ENCODE assay signal across 15 cellular contexts in the genomic region with DNA sequence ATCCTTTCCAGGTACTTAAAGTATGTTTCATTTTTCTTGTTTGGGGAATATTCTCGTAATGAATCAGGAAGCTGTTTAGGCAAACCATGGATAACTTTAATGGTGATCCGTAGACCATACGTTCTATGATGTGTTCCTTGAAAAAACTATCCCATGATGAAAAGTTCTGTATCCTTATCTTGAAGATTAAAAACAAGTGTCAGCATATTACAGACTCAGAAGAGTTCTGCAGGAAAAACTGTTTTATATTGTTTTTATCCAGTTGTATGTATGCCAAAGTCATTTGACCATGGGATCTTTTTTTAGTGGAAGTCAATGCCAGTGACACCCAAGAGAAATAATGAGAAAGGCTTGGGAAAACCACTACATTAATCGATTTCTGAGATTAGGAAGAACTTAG. TPM values are rescaled to one million over a fixed set of nuclear protein-coding genes. Genes with fewer than 3 reads are reported as not detected.
DNase-seq lines count a peak whose midpoint lies in the region; ATAC-seq, FAIRE-seq and TF ChIP-seq lines count a peak whose summit lies in the region.
"Had no signal": no experiment of that assay in that cellular context is flagged by ENCODE, and none has a peak within 500 bp of the region (broad histone marks: within the 10 kb centered on the region; RNA-seq: fewer than 3 reads in every experiment).

No MANE protein-coding gene starts in this region.

- TF ChIP-seq POLR2A in A549 (IDR thresholded peaks at IDR 0.05; ENCODE audit: low read length) = no peak
- TF ChIP-seq POLR2A in K562 (conservative IDR thresholded peaks at IDR 0.05) = no peak
- TF ChIP-seq POLR2A in testis (IDR thresholded peaks at IDR 0.05) = no peak
- TF ChIP-seq POLR2A in suprapubic skin (IDR thresholded peaks at IDR 0.05) = no peak

- POLR2A ChIA-PET in A549 (lab: Yijun Ruan, JAX) = no interaction called here
- POLR2A ChIA-PET in K562 (lab: Yijun Ruan, JAX) = no interaction called here

- H3K36me3 ChIP-seq in BLaER1 = peaks cover 24% of the 10 kb centered on the region
- peaks cover 42% of the 10 kb centered on the region for H3K36me3 ChIP-seq in K562 (ENCODE audit: control insufficient read depth, insufficient read depth, low read length)
- no peaks in the 10 kb centered on the region for H3K36me3 ChIP-seq in testis (ENCODE audit: low read depth, missing control alignments)
- peaks cover 32% of the 10 kb centered on the region for H3K36me3 ChIP-seq in suprapubic skin

- CTCF ChIA-PET in A549 (lab: Yijun Ruan, JAX) = no interaction called here
- CTCF ChIA-PET in K562 (lab: Yijun Ruan, JAX; ENCODE audit: low intra/inter-chr PET ratio) = no interaction called here

- H3K79me2 ChIP-seq in K562 (ENCODE audit: control insufficient read depth, insufficient read depth, low read length) = no peaks in the 10 kb centered on the region

- H3K4me2 ChIP-seq in A549 (no peak overlapping the region), BLaER1 (peak overlapping the region; percentile 33; the same call in 1 of the 2 replicates), K562 (ENCODE audit: insufficient read depth, low read length) (no peak overlapping the region)

- no peaks in the 10 kb centered on the region for H3K9me1 ChIP-seq in K562 (ENCODE audit: control insufficient read depth, insufficient read depth, low read length)

- H2AFZ ChIP-seq in K562 (ENCODE audit: low read depth, low read length) = no peak overlapping the region

- WGBS in A549 (ENCODE audit: missing lambda C conversion rate) = 92% methylated on average over 4 of the region's 4 CpGs
- WGBS in K562 (ENCODE audit: insufficient coverage, low coverage, missing lambda C conversion rate) = 81% methylated on average over 4 of the region's 4 CpGs
- WGBS in testis, 2 donors = 71 to 77% methylated on average over 4 of the region's 4 CpGs
- 93% methylated on average over 4 of the region's 4 CpGs for WGBS in suprapubic skin

- TF ChIP-seq EP300 in A549 (IDR thresholded peaks at IDR 0.05) (no peak), K562 (IDR thresholded peaks at IDR 0.05; ENCODE audit: low read length) (no peak), suprapubic skin (IDR thresholded peaks at IDR 0.05) (no peak)

- no peak overlapping the region for H3K9ac ChIP-seq in BLaER1
- H3K9ac ChIP-seq in K562 (ENCODE audit: insufficient read depth in 1 of 2, low read depth in 2 of 2, low read length in 2 of 2) = no peak overlapping the region

- TF ChIP-seq RAD21 in A549 (conservative IDR thresholded peaks at IDR 0.05 in 1 of 2, IDR thresholded peaks at IDR 0.05 in 1 of 2) = no peak
- TF ChIP-seq RAD21 in K562 (CRISPR knock-in tag; conservative IDR thresholded peaks at IDR 0.05 in 1 of 2, IDR thresholded peaks at IDR 0.05 in 1 of 2) = no peak

- in situ Hi-C loops in K562 (cut with MboI) = no loop called here

- H3K9me3 ChIP-seq in A549 = no peaks in the 10 kb centered on the region
- no peaks in the 10 kb centered on the region for H3K9me3 ChIP-seq in BLaER1
- no peaks in the 10 kb centered on the region for H3K9me3 ChIP-seq in K562 (replicated peaks; ENCODE audit: control insufficient read depth, insufficient read depth, low read depth, low read length)
- H3K9me3 ChIP-seq in testis = no peaks in the 10 kb centered on the region
- no peaks in the 10 kb centered on the region for H3K9me3 ChIP-seq in suprapubic skin

- ATAC-seq in A549 (no peak), K562 (no peak)
- ATAC-seq: HCT116 had no signal

- DNase-seq in A549 (ENCODE audit: low read depth in 1 of 2, low spot score in 1 of 2) = no peak
- no peak for DNase-seq in K562 (ENCODE audit: extremely low read depth in 1 of 4, low spot score in 3 of 4)
- no peak for DNase-seq in testis
- DNase-seq in D341Med (ENCODE audit: low spot score) = no peak
- DNase-seq in suprapubic skin (ENCODE audit: low spot score in 2 of 2) = no peak
- DNase-seq: AML-193; CD4-positive, alpha-beta memory T cell; DMS79 treated with DMSO at 0.1 percent for 48 hours; GF-D8; GOT3; H7; HFFc6 had no signal

- intact Hi-C loops in K562 (cut with micrococcal nuclease) = no loop called here
- intact Hi-C loops in testis (cut with DNase I; ENCODE audit: low total_unique reads) = no loop called here

- H3K4me3 ChIP-seq in A549 = no peak overlapping the region
- H3K4me3 ChIP-seq in BLaER1 = no peak overlapping the region
- no peak overlapping the region for H3K4me3 ChIP-seq in K562
- H3K4me3 ChIP-seq in testis = no peak overlapping the region
- H3K4me3 ChIP-seq in suprapubic skin = no peak overlapping the region

- FAIRE-seq in A549 (lab: Jason Lieb, UNC) (no peak), K562 (lab: Jason Lieb, UNC) (no peak)
- FAIRE-seq: A204.1 had no signal

- BruUV-seq in K562 (replicated peaks; lab: Mats Ljungman, UMichigan) = no TSS peak

- H3K27ac ChIP-seq in A549 (no peak overlapping the region), BLaER1 (no peak overlapping the region), K562 (ENCODE audit: extremely low read depth, low read depth, low read length) (no peak overlapping the region), testis (peak overlapping the region; percentile 18 to 65), suprapubic skin (no peak overlapping the region)

- H3K27me3 ChIP-seq in BLaER1 (no peaks in the 10 kb centered on the region), K562 (ENCODE audit: control insufficient read depth in 2 of 2, insufficient read depth in 2 of 2, low read length in 2 of 2) (no peaks in the 10 kb centered on the region), testis (no peaks in the 10 kb centered on the region), suprapubic skin (no peaks in the 10 kb centered on the region)

- no peak for TF ChIP-seq CTCF in A549 (IDR thresholded peaks at IDR 0.05)
- TF ChIP-seq CTCF in K562 (IDR thresholded peaks at IDR 0.05 in 2 of 3, conservative IDR thresholded peaks at IDR 0.05 in 1 of 3; ENCODE audit: insufficient read depth in 2 of 3, low read depth in 1 of 3, low read length in 3 of 3) = no peak
- no peak for TF ChIP-seq CTCF in testis (IDR thresholded peaks at IDR 0.05)
- TF ChIP-seq CTCF in suprapubic skin (IDR thresholded peaks at IDR 0.05) = no peak

- H3K4me1 ChIP-seq in A549 (peaks cover 22% of the 10 kb centered on the region), BLaER1 (peaks cover 8% of the 10 kb centered on the region), K562 (replicated peaks in 1 of 2; ENCODE audit: control insufficient read depth in 2 of 2, insufficient read depth in 2 of 2, low read length in 2 of 2) (no peaks in the 10 kb centered on the region), testis (peaks cover 38% of the 10 kb centered on the region), suprapubic skin (peaks cover 23% of the 10 kb centered on the region)

- H4K20me1 ChIP-seq in BLaER1 = no peaks in the 10 kb centered on the region
- H4K20me1 ChIP-seq in K562 (replicated peaks; ENCODE audit: control insufficient read depth, insufficient read depth, low read length) = no peaks in the 10 kb centered on the region

RNA-seq across cellular contexts. Expression of a gene that starts 52.0 kb away (rescaled TPM):
- polyA plus RNA-seq in A549 (2011; rRNA removed) (168 and 179 TPM in 2 replicates), A549 (2017; fragmentation: RNase III; extraction: RNeasy Plus Mini Kit Qiagen cat#74134 plus additional on column Dnase treatment) (122 to 129 TPM (median 125 TPM) in 3 replicates), K562 (2011; rRNA removed) (269 and 357 TPM in 2 replicates), K562 (2014; fragmentation: Illumina TruSeq; extraction: Trizol) (553 and 639 TPM in 2 replicates), K562 (2014; fragmentation: Nextera tagmentation; extraction: Ambion mirVana) (100 to 1,000 TPM; 406 to 588 TPM), K562 (2014; rRNA removed) (230 and 247 TPM in 2 replicates), testis (ENCODE audit: insufficient read depth, low read depth, low replicate concordance) (63.7 TPM)
- polyA plus RNA-seq in A549 (2012; cell fraction: cytosol; rRNA removed) = 79.0 and 81.5 TPM in 2 replicates
- 47.3 and 72.7 TPM in 2 replicates for polyA plus RNA-seq in A549 (2012; cell fraction: nucleus; rRNA removed)
- polyA minus RNA-seq in A549 (2011; rRNA and poly(A)+ RNA removed) = 54.3 and 57.7 TPM in 2 replicates
- 145 and 414 TPM in 2 replicates for total RNA-seq in K562 (2011; cell fraction: chromatin; rRNA removed; ENCODE audit: low replicate concordance)
- total RNA-seq in K562 (2011; cell fraction: nucleolus; rRNA removed) = 52.5 and 60.0 TPM in 2 replicates
- 116 and 161 TPM in 2 replicates for total RNA-seq in K562 (2011; cell fraction: nucleoplasm; rRNA removed)
- total RNA-seq in K562 (2014; rRNA removed) (128 and 130 TPM in 2 replicates), K562 (2014; rRNA removed; fragmentation: Illumina TruSeq; extraction: Trizol) (192 and 248 TPM in 2 replicates), K562 (2015; rRNA removed; fragmentation: Illumina TruSeq; extraction: Trizol) (138 and 155 TPM in 2 replicates), K562 (2021) (190 and 201 TPM in 2 replicates), testis (10 to 100 TPM; 50.2 to 57.3 TPM), suprapubic skin (10 to 100 TPM; 35.8 to 84.7 (median 67.9) TPM)
- polyA plus RNA-seq in K562 (2011; cell fraction: cytosol; rRNA removed) = 144 and 306 TPM in 2 replicates
- polyA plus RNA-seq in K562 (2011; cell fraction: nucleus; rRNA removed) = 65.1 and 120 TPM in 2 replicates
- 223 and 282 TPM in 2 replicates for polyA plus RNA-seq in K562 (2012)
- 509 and 557 TPM in 2 replicates for polyA minus RNA-seq in K562 (2011; rRNA and poly(A)+ RNA removed)
- 79.4 and 89.1 TPM in 2 replicates for polyA minus RNA-seq in K562 (2011; cell fraction: cytosol; rRNA and poly(A)+ RNA removed)
- 57.2 and 97.5 TPM in 2 replicates for polyA minus RNA-seq in K562 (2011; cell fraction: nucleus; rRNA and poly(A)+ RNA removed)

RNA-seq across cellular contexts. Expression of a gene that starts 59.9 kb away (rescaled TPM):
- polyA plus RNA-seq in A549 (2011; rRNA removed) = 162 and 208 TPM in 2 replicates
- polyA plus RNA-seq in A549 (2012; cell fraction: cytosol; rRNA removed) = 66.5 and 67.3 TPM in 2 replicates
- 349 and 365 TPM in 2 replicates for polyA plus RNA-seq in A549 (2012; cell fraction: nucleus; rRNA removed)
- 142 to 159 TPM (median 143 TPM) in 3 replicates for polyA plus RNA-seq in A549 (2017; fragmentation: RNase III; extraction: RNeasy Plus Mini Kit Qiagen cat#74134 plus additional on column Dnase treatment)
- 395 and 408 TPM in 2 replicates for polyA minus RNA-seq in A549 (2011; rRNA and poly(A)+ RNA removed)
- total RNA-seq in K562 (2011; cell fraction: chromatin; rRNA removed; ENCODE audit: low replicate concordance) = 65.8 and 106 TPM in 2 replicates
- total RNA-seq in K562 (2011; cell fraction: nucleolus; rRNA removed) = 51.9 and 59.0 TPM in 2 replicates
- 55.5 and 61.5 TPM in 2 replicates for total RNA-seq in K562 (2011; cell fraction: nucleoplasm; rRNA removed)
- total RNA-seq in K562 (2014; rRNA removed) = 10.2 and 10.5 TPM in 2 replicates
- 9.8 and 14.5 TPM in 2 replicates for total RNA-seq in K562 (2014; rRNA removed; fragmentation: Illumina TruSeq; extraction: Trizol)
- total RNA-seq in K562 (2015; rRNA removed; fragmentation: Illumina TruSeq; extraction: Trizol) = 17.7 and 18.1 TPM in 2 replicates
- total RNA-seq in K562 (2021) = 16.6 and 17.3 TPM in 2 replicates
- 12.3 and 21.6 TPM in 2 replicates for polyA plus RNA-seq in K562 (2011; rRNA removed)
- 12.5 and 21.5 TPM in 2 replicates for polyA plus RNA-seq in K562 (2011; cell fraction: cytosol; rRNA removed)
- polyA plus RNA-seq in K562 (2011; cell fraction: nucleus; rRNA removed) = 58.9 and 88.5 TPM in 2 replicates
- polyA plus RNA-seq in K562 (2012) = 15.6 and 25.8 TPM in 2 replicates
- polyA plus RNA-seq in K562 (2014; fragmentation: Illumina TruSeq; extraction: Trizol) = 13.7 and 14.3 TPM in 2 replicates
- 10 to 100 TPM in 1 of 2 experiments, 1 to 10 TPM in 1; 6.0 to 11.7 TPM for polyA plus RNA-seq in K562 (2014; fragmentation: Nextera tagmentation; extraction: Ambion mirVana)
- 9.8 and 16.1 TPM in 2 replicates for polyA plus RNA-seq in K562 (2014; rRNA removed)
- 30.3 and 34.1 TPM in 2 replicates for polyA minus RNA-seq in K562 (2011; rRNA and poly(A)+ RNA removed)
- polyA minus RNA-seq in K562 (2011; cell fraction: cytosol; rRNA and poly(A)+ RNA removed) = 18.7 and 26.3 TPM in 2 replicates
- polyA minus RNA-seq in K562 (2011; cell fraction: nucleus; rRNA and poly(A)+ RNA removed) = 29.2 and 49.0 TPM in 2 replicates
- total RNA-seq in testis = 10 to 100 TPM; 42.0 to 65.2 TPM
- 43.1 TPM for polyA plus RNA-seq in testis (ENCODE audit: insufficient read depth, low read depth, low replicate concordance)
- total RNA-seq in suprapubic skin = 100 to 1,000 TPM in 1 of 4 donors, 10 to 100 TPM in 3; 76.7 to 216 (median 84.6) TPM
- total RNA-seq: CD4-positive, alpha-beta memory T cell had no signal

Comparison
In these comparisons a context has a peak if more than half of its experiments do, and no peak if none do; other contexts are left out.
1. H3K27ac ChIP-seq: peak in testis (2 of 2); none in A549 (0 of 2), BLaER1 (single experiment), K562 (single experiment) and suprapubic skin (single experiment).